In genomic region chr5:74382864-74383618, GRCh38 we compare ENCODE assay signal across 11 cellular contexts.
DNase-seq lines count a peak whose midpoint lies in the region; ATAC-seq and TF ChIP-seq lines count a peak whose summit lies in the region.
"Had no signal": no experiment of that assay in that cellular context is flagged by ENCODE, and none has a peak within 500 bp of the region (broad histone marks: within the 10 kb centered on the region; RNA-seq: fewer than 3 reads in every experiment).

No MANE protein-coding gene starts in this region.

- H3K9me3 Mint-ChIP-seq in glutamatergic neuron (ENCODE audit: unreplicated experiment) = no peaks in the 10 kb centered on the region
- H3K9me3 Mint-ChIP-seq: stimulated activated naive CD8-positive, alpha-beta T cell treated with anti-CD3 and anti-CD28 coated beads, Interleukin-15, Interleukin-2, amounts not matched to agents 100 ng/mL and 50 ng/mL, for 24 hours; T-helper 1 cell treated with Interleukin-12 subunit alpha and Interleukin-12 subunit beta and Interleukin-4 antibody, amounts not matched to agents 30 μg/mL and 1 μg/mL, for 36 hours had no signal

- peak overlapping the region; percentile 71 for H3K27ac Mint-ChIP-seq in glutamatergic neuron (ENCODE audit: unreplicated experiment)
- H3K27ac Mint-ChIP-seq: stimulated activated naive CD8-positive, alpha-beta T cell treated with anti-CD3 and anti-CD28 coated beads, Interleukin-15, Interleukin-2, amounts not matched to agents 100 ng/mL and 50 ng/mL, for 24 hours; T-helper 1 cell treated with Interleukin-12 subunit alpha and Interleukin-12 subunit beta and Interleukin-4 antibody, amounts not matched to agents 30 μg/mL and 1 μg/mL, for 36 hours had no signal

- peaks cover 62% of the 10 kb centered on the region for H3K4me1 ChIP-seq in psoas muscle

- no peaks in the 10 kb centered on the region for H3K36me3 Mint-ChIP-seq in glutamatergic neuron (ENCODE audit: unreplicated experiment)

- H3K27me3 ChIP-seq in psoas muscle (ENCODE audit: insufficient read depth in 3 of 3, low read length in 2 of 3) = no peaks in the 10 kb centered on the region

- peaks cover 17% of the 10 kb centered on the region for H3K4me1 Mint-ChIP-seq in glutamatergic neuron (ENCODE audit: low read depth, unreplicated experiment)

- WGBS in psoas muscle, 3 donors = 13 to 34% (median 18%) methylated on average over 5 of the region's 5 CpGs

- no peaks in the 10 kb centered on the region for H3K36me3 ChIP-seq in psoas muscle (ENCODE audit: insufficient read depth in 1 of 2, low read depth in 1 of 2)

- intact Hi-C loops in psoas muscle (cut with DNase I) = no loop called here

- DNase-seq in GM03348 (ENCODE audit: low spot score) (peak; percentile 79), T1000 (lab: John Stamatoyannopoulos, UW) (peak; percentile 9), glutamatergic neuron (peak; percentile 27), psoas muscle (peak; percentile 63 to 68), NCI-H1105 (lab: John Stamatoyannopoulos, UW) (no peak), NCI-H345 treated with DMSO at 0.1 percent for 48 hours (lab: John Stamatoyannopoulos, UW; ENCODE audit: unreplicated experiment) (no peak)
- DNase-seq in activated T-cell treated with anti-CD3 and anti-CD28 coated beads, Interleukin-2, amount 50 U/mL, for 1 hour = no peak
- DNase-seq in NK-92 treated with Interleukin-12 subunit alpha and Interleukin-12 subunit beta, amount 100 ng/mL, for 24 hours (lab: John Stamatoyannopoulos, UW) = no peak
- DNase-seq: DMS79 treated with DMSO at 0.1 percent for 48 hours had no signal

- no peaks in the 10 kb centered on the region for H3K9me3 ChIP-seq in psoas muscle

- TF ChIP-seq CTCF in glutamatergic neuron (IDR thresholded peaks at IDR 0.05; ENCODE audit: partially characterized antibody, unreplicated experiment) (no peak), psoas muscle (IDR thresholded peaks at IDR 0.05) (no peak)

- ATAC-seq in psoas muscle = peak; percentile 73 to 92 (median 84)

- H3K4me3 Mint-ChIP-seq in glutamatergic neuron (ENCODE audit: unreplicated experiment) = peak overlapping the region; percentile 35
- H3K4me3 Mint-ChIP-seq: stimulated activated naive CD8-positive, alpha-beta T cell treated with anti-CD3 and anti-CD28 coated beads, Interleukin-15, Interleukin-2, amounts not matched to agents 100 ng/mL and 50 ng/mL, for 24 hours; T-helper 1 cell treated with Interleukin-12 subunit alpha and Interleukin-12 subunit beta and Interleukin-4 antibody, amounts not matched to agents 30 μg/mL and 1 μg/mL, for 36 hours had no signal

- no peaks in the 10 kb centered on the region for H3K27me3 Mint-ChIP-seq in glutamatergic neuron (ENCODE audit: unreplicated experiment)

- peak overlapping the region; percentile 80 for H3K27ac ChIP-seq in psoas muscle

- H3K4me3 ChIP-seq in psoas muscle = no peak overlapping the region

Comparison
In these comparisons a context has a peak if more than half of its experiments do, and no peak if none do; other contexts are left out.
1. DNase-seq: peak in GM03348 (single experiment), T1000 (single experiment), glutamatergic neuron (single experiment) and psoas muscle (2 of 2); none in NCI-H1105 (single experiment), activated T-cell treated with anti-CD3 and anti-CD28 coated beads, Interleukin-2, amount 50 U/mL, for 1 hour (single experiment), NCI-H345 treated with DMSO at 0.1 percent for 48 hours (single experiment) and NK-92 treated with Interleukin-12 subunit alpha and Interleukin-12 subunit beta, amount 100 ng/mL, for 24 hours (single experiment).